Comparison of ENCODE assay signal across 20 cellular contexts in genomic region chr6:132995009-132995408, GRCh38.
DNase-seq lines count a peak whose midpoint lies in the region; ATAC-seq and TF ChIP-seq lines count a peak whose summit lies in the region.
"Had no signal": no experiment of that assay in that cellular context is flagged by ENCODE, and none has a peak within 500 bp of the region (broad histone marks: within the 10 kb centered on the region; RNA-seq: fewer than 3 reads in every experiment).

No MANE protein-coding gene starts in this region.

- CTCF ChIA-PET in activated CD4-positive, alpha-beta memory T cell treated with anti-CD3 and anti-CD28 coated beads, Interleukin-2, amount 10 ng/mL, durations not matched to agents 7 days and 5 days (lab: Charles Lee): no interaction called here

- WGBS in ovary, 3 donors: 94 to 96% (median 95%) methylated on average over 5 of the region's 5 CpGs

- peaks cover 9% of the 10 kb centered on the region; the same call in 1 of the 2 replicates for H3F3A ChIP-seq in MM.1S (ENCODE audit: insufficient read depth, low read length)

- H3K9ac ChIP-seq in MM.1S (ENCODE audit: low read length): no peak overlapping the region
- H3K9ac ChIP-seq: BLaER1 treated with 17β-estradiol and CSF1 and Interleukin-3, amounts not matched to agents 10 nM and 100 nM had no signal

- peaks cover 27% of the 10 kb centered on the region for H3K4me1 ChIP-seq in MM.1S (ENCODE audit: low read length)
- peaks cover 9 to 13% of the 10 kb centered on the region in 2 donors for H3K4me1 ChIP-seq in gastrocnemius medialis
- no peaks in the 10 kb centered on the region for H3K4me1 ChIP-seq in ovary (ENCODE audit: insufficient read depth)
- H3K4me1 ChIP-seq: A549; BLaER1 treated with 17β-estradiol and CSF1 and Interleukin-3, amounts not matched to agents 10 nM and 100 nM; Caco-2 had no signal

- H3K4me1 Mint-ChIP-seq in activated CD4-positive, alpha-beta memory T cell treated with anti-CD3 and anti-CD28 coated beads, Interleukin-2, amount 10 ng/mL, durations not matched to agents 7 days and 5 days: no peaks in the 10 kb centered on the region
- H3K4me1 Mint-ChIP-seq: B cell had no signal

- POLR2A ChIA-PET in activated CD4-positive, alpha-beta memory T cell treated with anti-CD3 and anti-CD28 coated beads, Interleukin-2, amount 10 ng/mL, durations not matched to agents 7 days and 5 days (lab: Charles Lee): no interaction called here

- TF ChIP-seq CTCF in MM.1S (IDR thresholded peaks at IDR 0.05; ENCODE audit: low read length): no peak
- TF ChIP-seq CTCF in gastrocnemius medialis (IDR thresholded peaks at IDR 0.05 in 4 of 5, conservative IDR thresholded peaks at IDR 0.05 in 1 of 5): no peak
- no peak for TF ChIP-seq CTCF in ovary (IDR thresholded peaks at IDR 0.05)

- no peaks in the 10 kb centered on the region for H3K27me3 Mint-ChIP-seq in activated CD4-positive, alpha-beta memory T cell treated with anti-CD3 and anti-CD28 coated beads, Interleukin-2, amount 10 ng/mL, durations not matched to agents 7 days and 5 days

- intact Hi-C loops in gastrocnemius medialis (cut with DNase I; ENCODE audit: low total_unique reads): no loop called here
- intact Hi-C loops in ovary (cut with DNase I): no loop called here

- H4K20me1 ChIP-seq in MM.1S (ENCODE audit: insufficient read depth, low read length): no peaks in the 10 kb centered on the region
- H4K20me1 ChIP-seq: BLaER1 treated with 17β-estradiol and CSF1 and Interleukin-3, amounts not matched to agents 10 nM and 100 nM had no signal

- H3K36me3 ChIP-seq in MM.1S (replicated peaks; ENCODE audit: insufficient read depth, low read length) (no peaks in the 10 kb centered on the region), gastrocnemius medialis (no peaks in the 10 kb centered on the region), ovary (no peaks in the 10 kb centered on the region)
- H3K36me3 ChIP-seq: BLaER1 treated with 17β-estradiol and CSF1 and Interleukin-3, amounts not matched to agents 10 nM and 100 nM had no signal

- no peaks in the 10 kb centered on the region for H3K9me3 ChIP-seq in MM.1S (replicated peaks; ENCODE audit: insufficient read depth, low read length)
- H3K9me3 ChIP-seq in gastrocnemius medialis: no peaks in the 10 kb centered on the region
- no peaks in the 10 kb centered on the region for H3K9me3 ChIP-seq in ovary
- H3K9me3 ChIP-seq: A549, Caco-2 had no signal

- no peak for TF ChIP-seq EP300 in ovary (IDR thresholded peaks at IDR 0.05)

- H3K36me3 Mint-ChIP-seq in activated CD4-positive, alpha-beta memory T cell treated with anti-CD3 and anti-CD28 coated beads, Interleukin-2, amount 10 ng/mL, durations not matched to agents 7 days and 5 days (ENCODE audit: low read depth): no peaks in the 10 kb centered on the region
- H3K36me3 Mint-ChIP-seq: CD8-positive, alpha-beta T cell had no signal

- H3K4me3 ChIP-seq in MM.1S (ENCODE audit: low read length) (no peak overlapping the region), gastrocnemius medialis (no peak overlapping the region), ovary (no peak overlapping the region)
- H3K4me3 ChIP-seq: A549; BLaER1 treated with 17β-estradiol and CSF1 and Interleukin-3, amounts not matched to agents 10 nM and 100 nM had no signal

- no peak for DNase-seq in MM.1S
- peak; percentile 17 for DNase-seq in medulla oblongata (ENCODE audit: extremely low spot score)
- peak; percentile 36 for DNase-seq in pons (ENCODE audit: low spot score)
- no peak for DNase-seq in gastrocnemius medialis
- no peak for DNase-seq in mucosa of gallbladder (ENCODE audit: low spot score)
- no peak for DNase-seq in activated CD4-positive, alpha-beta memory T cell treated with anti-CD3 and anti-CD28 coated beads, Interleukin-2, amount 10 ng/mL, durations not matched to agents 7 days and 5 days
- DNase-seq in foreskin melanocyte: no peak
- no peak for DNase-seq in ovary
- DNase-seq: AML-193; Caco-2; Calu3; CD4-positive, alpha-beta T cell; CD8-positive, alpha-beta T cell; DMS79 treated with DMSO at 0.1 percent for 48 hours; GF-D8 had no signal

- peak overlapping the region; percentile 24; the same call in 1 of the 2 replicates for H3K4me2 ChIP-seq in MM.1S (ENCODE audit: low read depth, low read length)
- H3K4me2 ChIP-seq: A549; BLaER1 treated with 17β-estradiol and CSF1 and Interleukin-3, amounts not matched to agents 10 nM and 100 nM had no signal

- no peaks in the 10 kb centered on the region for H3K9me3 Mint-ChIP-seq in activated CD4-positive, alpha-beta memory T cell treated with anti-CD3 and anti-CD28 coated beads, Interleukin-2, amount 10 ng/mL, durations not matched to agents 7 days and 5 days
- H3K9me3 Mint-ChIP-seq: CD4-positive, alpha-beta T cell; CD8-positive, alpha-beta T cell had no signal

- H3K9me2 ChIP-seq in MM.1S (replicated peaks; ENCODE audit: insufficient read depth, low read length): no peaks in the 10 kb centered on the region

- in situ Hi-C loops in gastrocnemius medialis (cut with MboI; ENCODE audit: low sequenced_read_pairs in 4 of 4): no loop called here

- H3K79me2 ChIP-seq in MM.1S (ENCODE audit: low read length): no peaks in the 10 kb centered on the region

- H3K4me3 Mint-ChIP-seq in activated CD4-positive, alpha-beta memory T cell treated with anti-CD3 and anti-CD28 coated beads, Interleukin-2, amount 10 ng/mL, durations not matched to agents 7 days and 5 days: no peak overlapping the region
- H3K4me3 Mint-ChIP-seq: B cell; CD4-positive, alpha-beta T cell; CD8-positive, alpha-beta T cell had no signal

- H3K27ac Mint-ChIP-seq in activated CD4-positive, alpha-beta memory T cell treated with anti-CD3 and anti-CD28 coated beads, Interleukin-2, amount 10 ng/mL, durations not matched to agents 7 days and 5 days: no peak overlapping the region
- H3K27ac Mint-ChIP-seq: B cell; CD4-positive, alpha-beta T cell; CD8-positive, alpha-beta T cell had no signal

- TF ChIP-seq POLR2A in gastrocnemius medialis (IDR thresholded peaks at IDR 0.05) (no peak), ovary (IDR thresholded peaks at IDR 0.05) (no peak)

- no peak overlapping the region for H2AFZ ChIP-seq in MM.1S (ENCODE audit: low read length)

- ATAC-seq in gastrocnemius medialis: peak; percentile 68
- ATAC-seq: A549; CD8-positive, alpha-beta T cell had no signal

- H3K27me3 ChIP-seq in MM.1S (replicated peaks; ENCODE audit: insufficient read depth, low read length): no peaks in the 10 kb centered on the region
- no peaks in the 10 kb centered on the region for H3K27me3 ChIP-seq in gastrocnemius medialis
- no peaks in the 10 kb centered on the region for H3K27me3 ChIP-seq in ovary
- H3K27me3 ChIP-seq: BLaER1 treated with 17β-estradiol and CSF1 and Interleukin-3, amounts not matched to agents 10 nM and 100 nM had no signal

- H3K27ac ChIP-seq in MM.1S (ENCODE audit: low read length): no peak overlapping the region; the same call in 1 of the 2 replicates
- peak overlapping the region; percentile 64 to 78 (median 66) for H3K27ac ChIP-seq in gastrocnemius medialis
- no peak overlapping the region for H3K27ac ChIP-seq in ovary
- H3K27ac ChIP-seq: 22Rv1; A549; BLaER1 treated with 17β-estradiol and CSF1 and Interleukin-3, amounts not matched to agents 10 nM and 100 nM; C4-2B had no signal

Comparison
In these comparisons a context has a peak if more than half of its experiments do, and no peak if none do; other contexts are left out.
1. DNase-seq: peak in medulla oblongata (single experiment) and pons (single experiment); none in MM.1S (single experiment), gastrocnemius medialis (0 of 2), mucosa of gallbladder (single experiment), activated CD4-positive, alpha-beta memory T cell treated with anti-CD3 and anti-CD28 coated beads, Interleukin-2, amount 10 ng/mL, durations not matched to agents 7 days and 5 days (single experiment), foreskin melanocyte (single experiment) and ovary (0 of 5).
2. H3K27ac ChIP-seq: peak in gastrocnemius medialis (4 of 4); none in MM.1S (single experiment) and ovary (0 of 2).